1 cellular context compared by ENCODE assay signal in the genomic region with DNA sequence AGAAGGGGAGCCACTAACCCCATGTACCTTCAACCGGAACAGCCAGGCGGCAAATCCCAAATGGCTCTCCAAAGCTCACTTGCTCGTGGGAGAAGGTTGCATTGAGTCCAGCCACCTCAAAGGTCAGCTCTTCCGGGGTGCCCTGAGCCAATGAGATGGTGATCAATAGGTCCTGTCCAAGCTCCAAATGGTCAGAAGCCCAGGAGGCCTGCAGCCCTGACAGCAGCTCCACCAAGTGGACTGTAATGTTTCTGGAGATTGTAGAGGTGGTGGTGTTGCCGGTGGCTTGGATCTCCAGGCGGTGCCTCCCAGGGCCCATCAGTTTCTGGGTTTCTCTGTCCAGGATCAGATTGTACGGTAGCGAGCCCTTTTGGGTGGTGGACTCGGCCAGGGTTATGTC.
TF ChIP-seq lines count a peak whose summit lies in the region.

No MANE protein-coding gene starts in this region.

TF ChIP-seq in HepG2, 621 proteins besides CTCF, POLR2A, EP300 and RAD21 (continued from another document and continues in another):
- TF ChIP-seq SP1 (IDR thresholded peaks at IDR 0.05) (no peak), SP1 (CRISPR knock-in tag; IDR thresholded peaks at IDR 0.05) (no peak), SALL1 (CRISPR knock-in tag; IDR thresholded peaks at IDR 0.05) (peak; percentile 63; the same call in 1 of the 2 replicates), HES4 (CRISPR knock-in tag; IDR thresholded peaks at IDR 0.05; ENCODE audit: borderline replicate concordance) (no peak), SOX6 (IDR thresholded peaks at IDR 0.05) (no peak), SOX6 (CRISPR knock-in tag; IDR thresholded peaks at IDR 0.05) (peak; percentile 36; the same call in 1 of the 2 replicates), FOXJ3 (CRISPR knock-in tag; IDR thresholded peaks at IDR 0.05; ENCODE audit: borderline replicate concordance) (no peak), ELF4 (CRISPR knock-in tag; IDR thresholded peaks at IDR 0.05; ENCODE audit: borderline replicate concordance) (no peak; the same call in 1 of the 2 replicates), ZNF777 (CRISPR knock-in tag; IDR thresholded peaks at IDR 0.05) (no peak), NR2C2 (CRISPR knock-in tag; IDR thresholded peaks at IDR 0.05; ENCODE audit: borderline replicate concordance) (peak; percentile 35; the same call in 1 of the 2 replicates), GLI4 (CRISPR knock-in tag; IDR thresholded peaks at IDR 0.05; ENCODE audit: borderline replicate concordance) (no peak), ZNF460 (CRISPR knock-in tag; IDR thresholded peaks at IDR 0.05; ENCODE audit: borderline replicate concordance) (no peak), ZNF644 (CRISPR knock-in tag; IDR thresholded peaks at IDR 0.05; ENCODE audit: low read depth) (0 out of 2 replicates have a peak, but pooled peaks have one; percentile 41), SIN3A (IDR thresholded peaks at IDR 0.05; ENCODE audit: borderline replicate concordance, low read depth, low read length) (0 out of 2 replicates have a peak, but pooled peaks have one; percentile 34), EHMT2 (IDR thresholded peaks at IDR 0.05; ENCODE audit: borderline replicate concordance, low read depth, low read length) (no peak), ZNF879 (CRISPR knock-in tag; IDR thresholded peaks at IDR 0.05) (no peak), RXRA (CRISPR knock-in tag; IDR thresholded peaks at IDR 0.05) (0 out of 2 replicates have a peak, but pooled peaks have one; percentile 13), FOXO1 (CRISPR knock-in tag; IDR thresholded peaks at IDR 0.05) (peak; percentile 52; the same call in 1 of the 2 replicates), ZNF296 (CRISPR knock-in tag; conservative IDR thresholded peaks at IDR 0.05) (no peak), RNF2 (conservative IDR thresholded peaks at IDR 0.05; ENCODE audit: low read depth) (0 out of 2 replicates have a peak, but pooled peaks have one; percentile 50), ZNF501 (CRISPR knock-in tag; IDR thresholded peaks at IDR 0.05) (peak; percentile 34; the same call in 1 of the 2 replicates), E2F5 (CRISPR knock-in tag; conservative IDR thresholded peaks at IDR 0.05) (no peak), JUND (CRISPR knock-in tag; IDR thresholded peaks at IDR 0.05) (no peak), ZBTB26 (CRISPR knock-in tag; IDR thresholded peaks at IDR 0.05; ENCODE audit: borderline replicate concordance) (0 out of 2 replicates have a peak, but pooled peaks have one; percentile 25), ZMAT3 (CRISPR knock-in tag; conservative IDR thresholded peaks at IDR 0.05) (no peak), ZC3H4 (CRISPR knock-in tag; IDR thresholded peaks at IDR 0.05; ENCODE audit: borderline replicate concordance) (no peak), STAG1 (CRISPR knock-in tag; IDR thresholded peaks at IDR 0.05) (peak; percentile 89), MIER3 (CRISPR knock-in tag; IDR thresholded peaks at IDR 0.05; ENCODE audit: borderline replicate concordance) (peak; percentile 41; the same call in 1 of the 2 replicates), GZF1 (CRISPR knock-in tag; IDR thresholded peaks at IDR 0.05) (0 out of 2 replicates have a peak, but pooled peaks have one; percentile 46), TCF7 (IDR thresholded peaks at IDR 0.05; ENCODE audit: low read depth) (no peak), YEATS2 (CRISPR knock-in tag; IDR thresholded peaks at IDR 0.05; ENCODE audit: borderline replicate concordance) (0 out of 2 replicates have a peak, but pooled peaks have one; percentile 25), NAIF1 (CRISPR knock-in tag; IDR thresholded peaks at IDR 0.05; ENCODE audit: borderline replicate concordance) (no peak), GTF3A (CRISPR knock-in tag; conservative IDR thresholded peaks at IDR 0.05) (no peak), ZGPAT (CRISPR knock-in tag; IDR thresholded peaks at IDR 0.05) (0 out of 2 replicates have a peak, but pooled peaks have one; percentile 21), KDM6A (CRISPR knock-in tag; IDR thresholded peaks at IDR 0.05; ENCODE audit: low read depth) (no peak), ELF3 (CRISPR knock-in tag; IDR thresholded peaks at IDR 0.05) (peak; percentile 29; the same call in 1 of the 2 replicates), ZMYM4 (CRISPR knock-in tag; IDR thresholded peaks at IDR 0.05) (peak; percentile 63; the same call in 1 of the 2 replicates), RXRB (CRISPR knock-in tag; IDR thresholded peaks at IDR 0.05; ENCODE audit: borderline replicate concordance) (peak; percentile 44; the same call in 1 of the 2 replicates), POGZ (CRISPR knock-in tag; IDR thresholded peaks at IDR 0.05) (0 out of 2 replicates have a peak, but pooled peaks have one; percentile 16), TBX2 (CRISPR knock-in tag; IDR thresholded peaks at IDR 0.05; ENCODE audit: borderline replicate concordance) (peak; percentile 42; the same call in 1 of the 2 replicates), NONO (IDR thresholded peaks at IDR 0.05) (no peak), NONO (CRISPR knock-in tag; conservative IDR thresholded peaks at IDR 0.05) (0 out of 2 replicates have a peak, but pooled peaks have one; percentile 51), ZNF781 (CRISPR knock-in tag; IDR thresholded peaks at IDR 0.05; ENCODE audit: borderline replicate concordance, not compliant biosample characterization) (peak; percentile 32), JDP2 (CRISPR knock-in tag; IDR thresholded peaks at IDR 0.05; ENCODE audit: borderline replicate concordance) (no peak), ZNF788 (CRISPR knock-in tag; IDR thresholded peaks at IDR 0.05; ENCODE audit: borderline replicate concordance) (peak; percentile 27; the same call in 1 of the 2 replicates), ZNF451 (CRISPR knock-in tag; IDR thresholded peaks at IDR 0.05) (0 out of 2 replicates have a peak, but pooled peaks have one; percentile 29), IRF2 (CRISPR knock-in tag; IDR thresholded peaks at IDR 0.05) (peak; percentile 71)
- TF ChIP-seq, protein P1, sequence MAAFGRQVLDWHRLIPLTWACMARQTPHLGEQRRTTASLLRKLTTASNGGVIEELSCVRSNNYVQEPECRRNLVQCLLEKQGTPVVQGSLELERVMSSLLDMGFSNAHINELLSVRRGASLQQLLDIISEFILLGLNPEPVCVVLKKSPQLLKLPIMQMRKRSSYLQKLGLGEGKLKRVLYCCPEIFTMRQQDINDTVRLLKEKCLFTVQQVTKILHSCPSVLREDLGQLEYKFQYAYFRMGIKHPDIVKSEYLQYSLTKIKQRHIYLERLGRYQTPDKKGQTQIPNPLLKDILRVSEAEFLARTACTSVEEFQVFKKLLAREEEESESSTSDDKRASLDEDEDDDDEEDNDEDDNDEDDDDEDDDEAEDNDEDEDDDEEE (CRISPR knock-in tag; IDR thresholded peaks at IDR 0.05), result no peak
- TF ChIP-seq, protein P2, sequence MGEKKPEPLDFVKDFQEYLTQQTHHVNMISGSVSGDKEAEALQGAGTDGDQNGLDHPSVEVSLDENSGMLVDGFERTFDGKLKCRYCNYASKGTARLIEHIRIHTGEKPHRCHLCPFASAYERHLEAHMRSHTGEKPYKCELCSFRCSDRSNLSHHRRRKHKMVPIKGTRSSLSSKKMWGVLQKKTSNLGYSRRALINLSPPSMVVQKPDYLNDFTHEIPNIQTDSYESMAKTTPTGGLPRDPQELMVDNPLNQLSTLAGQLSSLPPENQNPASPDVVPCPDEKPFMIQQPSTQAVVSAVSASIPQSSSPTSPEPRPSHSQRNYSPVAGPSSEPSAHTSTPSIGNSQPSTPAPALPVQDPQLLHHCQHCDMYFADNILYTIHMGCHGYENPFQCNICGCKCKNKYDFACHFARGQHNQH (CRISPR knock-in tag; IDR thresholded peaks at IDR 0.05), result peak; percentile 39; the same call in 1 of the 2 replicates
- TF ChIP-seq, protein P3, sequence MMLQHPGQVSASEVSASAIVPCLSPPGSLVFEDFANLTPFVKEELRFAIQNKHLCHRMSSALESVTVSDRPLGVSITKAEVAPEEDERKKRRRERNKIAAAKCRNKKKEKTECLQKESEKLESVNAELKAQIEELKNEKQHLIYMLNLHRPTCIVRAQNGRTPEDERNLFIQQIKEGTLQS (CRISPR knock-in tag; IDR thresholded peaks at IDR 0.05), result no peak
- TF ChIP-seq, protein P4, sequence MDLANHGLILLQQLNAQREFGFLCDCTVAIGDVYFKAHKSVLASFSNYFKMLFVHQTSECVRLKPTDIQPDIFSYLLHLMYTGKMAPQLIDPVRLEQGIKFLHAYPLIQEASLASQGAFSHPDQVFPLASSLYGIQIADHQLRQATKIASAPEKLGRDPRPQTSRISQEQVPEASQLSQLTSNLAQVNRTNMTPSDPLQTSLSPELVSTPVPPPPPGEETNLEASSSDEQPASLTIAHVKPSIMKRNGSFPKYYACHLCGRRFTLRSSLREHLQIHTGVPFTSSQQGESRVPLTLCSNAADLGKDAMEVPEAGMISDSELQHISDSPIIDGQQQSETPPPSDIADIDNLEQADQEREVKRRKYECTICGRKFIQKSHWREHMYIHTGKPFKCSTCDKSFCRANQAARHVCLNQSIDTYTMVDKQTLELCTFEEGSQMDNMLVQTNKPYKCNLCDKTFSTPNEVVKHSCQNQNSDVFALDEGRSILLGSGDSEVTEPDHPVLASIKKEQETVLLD (CRISPR knock-in tag; IDR thresholded peaks at IDR 0.05; ENCODE audit: low read depth), result no peak
- TF ChIP-seq, protein P5, sequence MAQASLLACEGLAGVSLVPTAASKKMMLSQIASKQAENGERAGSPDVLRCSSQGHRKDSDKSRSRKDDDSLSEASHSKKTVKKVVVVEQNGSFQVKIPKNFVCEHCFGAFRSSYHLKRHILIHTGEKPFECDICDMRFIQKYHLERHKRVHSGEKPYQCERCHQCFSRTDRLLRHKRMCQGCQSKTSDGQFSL (CRISPR knock-in tag; IDR thresholded peaks at IDR 0.05), result no peak
- TF ChIP-seq, protein P6, sequence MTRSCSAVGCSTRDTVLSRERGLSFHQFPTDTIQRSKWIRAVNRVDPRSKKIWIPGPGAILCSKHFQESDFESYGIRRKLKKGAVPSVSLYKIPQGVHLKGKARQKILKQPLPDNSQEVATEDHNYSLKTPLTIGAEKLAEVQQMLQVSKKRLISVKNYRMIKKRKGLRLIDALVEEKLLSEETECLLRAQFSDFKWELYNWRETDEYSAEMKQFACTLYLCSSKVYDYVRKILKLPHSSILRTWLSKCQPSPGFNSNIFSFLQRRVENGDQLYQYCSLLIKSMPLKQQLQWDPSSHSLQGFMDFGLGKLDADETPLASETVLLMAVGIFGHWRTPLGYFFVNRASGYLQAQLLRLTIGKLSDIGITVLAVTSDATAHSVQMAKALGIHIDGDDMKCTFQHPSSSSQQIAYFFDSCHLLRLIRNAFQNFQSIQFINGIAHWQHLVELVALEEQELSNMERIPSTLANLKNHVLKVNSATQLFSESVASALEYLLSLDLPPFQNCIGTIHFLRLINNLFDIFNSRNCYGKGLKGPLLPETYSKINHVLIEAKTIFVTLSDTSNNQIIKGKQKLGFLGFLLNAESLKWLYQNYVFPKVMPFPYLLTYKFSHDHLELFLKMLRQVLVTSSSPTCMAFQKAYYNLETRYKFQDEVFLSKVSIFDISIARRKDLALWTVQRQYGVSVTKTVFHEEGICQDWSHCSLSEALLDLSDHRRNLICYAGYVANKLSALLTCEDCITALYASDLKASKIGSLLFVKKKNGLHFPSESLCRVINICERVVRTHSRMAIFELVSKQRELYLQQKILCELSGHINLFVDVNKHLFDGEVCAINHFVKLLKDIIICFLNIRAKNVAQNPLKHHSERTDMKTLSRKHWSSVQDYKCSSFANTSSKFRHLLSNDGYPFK (CRISPR knock-in tag; IDR thresholded peaks at IDR 0.05; ENCODE audit: borderline replicate concordance), result peak; percentile 60; the same call in 1 of the 2 replicates
- TF ChIP-seq, protein P7, sequence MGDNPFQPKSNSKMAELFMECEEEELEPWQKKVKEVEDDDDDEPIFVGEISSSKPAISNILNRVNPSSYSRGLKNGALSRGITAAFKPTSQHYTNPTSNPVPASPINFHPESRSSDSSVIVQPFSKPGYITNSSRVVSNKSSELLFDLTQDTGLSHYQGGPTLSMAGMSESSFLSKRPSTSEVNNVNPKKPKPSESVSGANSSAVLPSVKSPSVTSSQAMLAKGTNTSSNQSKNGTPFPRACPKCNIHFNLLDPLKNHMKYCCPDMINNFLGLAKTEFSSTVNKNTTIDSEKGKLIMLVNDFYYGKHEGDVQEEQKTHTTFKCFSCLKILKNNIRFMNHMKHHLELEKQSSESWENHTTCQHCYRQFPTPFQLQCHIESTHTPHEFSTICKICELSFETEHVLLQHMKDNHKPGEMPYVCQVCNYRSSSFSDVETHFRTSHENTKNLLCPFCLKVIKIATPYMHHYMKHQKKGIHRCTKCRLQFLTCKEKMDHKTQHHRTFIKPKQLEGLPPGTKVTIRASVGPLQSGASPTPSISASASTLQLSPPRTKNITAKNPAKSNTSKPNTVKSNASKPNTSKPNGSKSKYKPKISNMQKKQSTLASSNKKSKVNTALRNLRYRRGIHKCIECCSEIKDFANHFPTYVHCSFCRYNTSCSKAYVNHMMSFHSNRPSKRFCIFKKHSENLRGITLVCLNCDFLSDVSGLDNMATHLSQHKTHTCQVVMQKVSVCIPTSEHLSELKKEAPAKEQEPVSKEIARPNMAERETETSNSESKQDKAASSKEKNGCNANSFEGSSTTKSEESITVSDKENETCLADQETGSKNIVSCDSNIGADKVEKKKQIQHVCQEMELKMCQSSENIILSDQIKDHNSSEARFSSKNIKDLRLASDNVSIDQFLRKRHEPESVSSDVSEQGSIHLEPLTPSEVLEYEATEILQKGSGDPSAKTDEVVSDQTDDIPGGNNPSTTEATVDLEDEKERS (CRISPR knock-in tag; IDR thresholded peaks at IDR 0.05), result peak; percentile 53; the same call in 1 of the 2 replicates
